In genomic region chr1:246032111-246032551, GRCh38 we compare ENCODE assay signal across 19 cellular contexts.
DNase-seq lines count a peak whose midpoint lies in the region; ATAC-seq and TF ChIP-seq lines count a peak whose summit lies in the region.
"Had no signal": no experiment of that assay in that cellular context is flagged by ENCODE, and none has a peak within 500 bp of the region (broad histone marks: within the 10 kb centered on the region; RNA-seq: fewer than 3 reads in every experiment).

No MANE protein-coding gene starts in this region.

- peak; percentile 23 for DNase-seq in Ammon's horn (ENCODE audit: low spot score)
- peak; percentile 67 for DNase-seq in cerebellum (ENCODE audit: low spot score)
- no peak for DNase-seq in neural crest cell (ENCODE audit: low read depth, low spot score)
- DNase-seq in NCI-H1092 treated with DMSO at 0.1 percent for 48 hours (lab: John Stamatoyannopoulos, UW) = no peak
- no peak for DNase-seq in NCI-H2081 treated with DMSO at 0.1 percent for 48 hours (lab: John Stamatoyannopoulos, UW)
- no peak for DNase-seq in medulla oblongata (ENCODE audit: extremely low spot score)
- DNase-seq in SHP77 treated with DMSO at 0.1 percent for 48 hours (lab: John Stamatoyannopoulos, UW) = no peak
- DNase-seq: activated CD4-positive, alpha-beta T cell treated with anti-CD3 and anti-CD28 coated beads for 48 hours; activated CD8-positive, alpha-beta memory T cell treated with anti-CD3 and anti-CD28 coated beads, Interleukin-2, amount 10 ng/mL, durations not matched to agents 7 days and 5 days; brain microvascular endothelial cell; Caco-2; left colon; midbrain; NCI-H1436; NCI-H446 had no signal

- no peak overlapping the region for H3K4me3 Mint-ChIP-seq in neural crest cell
- H3K4me3 Mint-ChIP-seq: activated CD8-positive, alpha-beta memory T cell treated with anti-CD3 and anti-CD28 coated beads, Interleukin-2, amount 10 ng/mL, durations not matched to agents 7 days and 5 days; activated T-helper 17 cell treated with anti-CD3 and anti-CD28 coated beads, Interleukin-2, amount 50 U/mL, for 72 hours; dendritic cell treated with granulocyte-macrophage colony-stimulating factor and Interleukin-4, amounts not matched to agents 40 ng/mL and 50 ng/mL, for 4 days had no signal

- H3K9me3 Mint-ChIP-seq in neural crest cell = peaks cover 2% of the 10 kb centered on the region
- H3K9me3 Mint-ChIP-seq: activated T-helper 17 cell treated with anti-CD3 and anti-CD28 coated beads, Interleukin-2, amount 50 U/mL, for 72 hours; dendritic cell treated with granulocyte-macrophage colony-stimulating factor and Interleukin-4, amounts not matched to agents 40 ng/mL and 50 ng/mL, for 4 days had no signal

- peaks cover 3% of the 10 kb centered on the region for H3K36me3 Mint-ChIP-seq in neural crest cell (ENCODE audit: low read depth)

- H3K27me3 Mint-ChIP-seq in neural crest cell (ENCODE audit: low read depth) = no peaks in the 10 kb centered on the region
- H3K27me3 Mint-ChIP-seq: activated CD8-positive, alpha-beta memory T cell treated with anti-CD3 and anti-CD28 coated beads, Interleukin-2, amount 10 ng/mL, durations not matched to agents 7 days and 5 days; activated T-helper 17 cell treated with anti-CD3 and anti-CD28 coated beads, Interleukin-2, amount 50 U/mL, for 72 hours; dendritic cell treated with granulocyte-macrophage colony-stimulating factor and Interleukin-4, amounts not matched to agents 40 ng/mL and 50 ng/mL, for 4 days had no signal

- peak overlapping the region; percentile 52 for H3K27ac Mint-ChIP-seq in neural crest cell (ENCODE audit: unreplicated experiment)
- H3K27ac Mint-ChIP-seq: activated CD8-positive, alpha-beta memory T cell treated with anti-CD3 and anti-CD28 coated beads, Interleukin-2, amount 10 ng/mL, durations not matched to agents 7 days and 5 days; activated T-helper 17 cell treated with anti-CD3 and anti-CD28 coated beads, Interleukin-2, amount 50 U/mL, for 72 hours; dendritic cell treated with granulocyte-macrophage colony-stimulating factor and Interleukin-4, amounts not matched to agents 40 ng/mL and 50 ng/mL, for 4 days had no signal

- TF ChIP-seq CTCF in neural crest cell (conservative IDR thresholded peaks at IDR 0.05) = no peak

- no peaks in the 10 kb centered on the region for H3K4me1 Mint-ChIP-seq in neural crest cell
- H3K4me1 Mint-ChIP-seq: activated CD8-positive, alpha-beta memory T cell treated with anti-CD3 and anti-CD28 coated beads, Interleukin-2, amount 10 ng/mL, durations not matched to agents 7 days and 5 days; activated T-helper 17 cell treated with anti-CD3 and anti-CD28 coated beads, Interleukin-2, amount 50 U/mL, for 72 hours had no signal

- ATAC-seq in HG02981 (IDR thresholded peaks at IDR 0.05; ENCODE audit: unreplicated experiment) = peak; percentile 64
- ATAC-seq: activated CD8-positive, alpha-beta memory T cell treated with anti-CD3 and anti-CD28 coated beads, Interleukin-2, amount 10 ng/mL, durations not matched to agents 7 days and 5 days; activated T-helper 17 cell treated with anti-CD3 and anti-CD28 coated beads, Interleukin-2, amount 50 U/mL, for 72 hours; HCT116; left colon had no signal

Comparison
In these comparisons a context has a peak if more than half of its experiments do, and no peak if none do; other contexts are left out.
1. DNase-seq: peak in Ammon's horn (single experiment) and cerebellum (single experiment); none in neural crest cell (single experiment), NCI-H1092 treated with DMSO at 0.1 percent for 48 hours (single experiment), NCI-H2081 treated with DMSO at 0.1 percent for 48 hours (single experiment), medulla oblongata (single experiment) and SHP77 treated with DMSO at 0.1 percent for 48 hours (single experiment).